ENCODE assay signal across 8 cellular contexts in genomic region chr12:116547955-116548471, GRCh38. TPM values are rescaled to one million over a fixed set of nuclear protein-coding genes. Genes with fewer than 3 reads are reported as not detected.
DNase-seq lines count a peak whose midpoint lies in the region; ATAC-seq and TF ChIP-seq lines count a peak whose summit lies in the region.

No MANE protein-coding gene starts in this region.

- H3K4me2 ChIP-seq in mammary epithelial cell (ENCODE audit: insufficient read depth, low read depth, low read length): no peak overlapping the region

- peak; percentile 59 for ATAC-seq in GM18519 (IDR thresholded peaks at IDR 0.05; ENCODE audit: low FRiP score, unreplicated experiment)
- ATAC-seq in HG02852 (IDR thresholded peaks at IDR 0.05; ENCODE audit: unreplicated experiment): peak; percentile 93
- ATAC-seq in GM18873 (IDR thresholded peaks at IDR 0.05; ENCODE audit: low FRiP score, unreplicated experiment): no peak

- dilution Hi-C loops in mammary epithelial cell (cut with HindIII; ENCODE audit: low sequenced_read_pairs): no loop called here

- H2AFZ ChIP-seq in mammary epithelial cell (ENCODE audit: low read depth, low read length): no peak overlapping the region

- no peaks in the 10 kb centered on the region for H3K9me3 ChIP-seq in mammary epithelial cell (replicated peaks; ENCODE audit: insufficient read depth, low read length)

- DNase-seq in OCI-M1 (lab: John Stamatoyannopoulos, UW) (peak; percentile 72), myocyte (ENCODE audit: low read depth) (peak; percentile 69), mammary epithelial cell (no peak)
- DNase-seq in activated CD4-positive, CD25-positive, alpha-beta regulatory T cell treated with anti-CD3 and anti-CD28 coated beads, Interleukin-2, amount 50 U/mL, for 72 hours: no peak
- DNase-seq in activated CD8-positive, alpha-beta memory T cell treated with anti-CD3 and anti-CD28 coated beads, Interleukin-2, amount 50 U/mL, for 4 hours: no peak

- 76% methylated on average over 8 of the region's 10 CpGs for WGBS in mammary epithelial cell (ENCODE audit: low coverage, missing lambda C conversion rate)

- H3K79me2 ChIP-seq in mammary epithelial cell (ENCODE audit: insufficient read depth, low read length): no peaks in the 10 kb centered on the region

- H3K27me3 ChIP-seq in mammary epithelial cell (ENCODE audit: insufficient read depth, low read length): no peaks in the 10 kb centered on the region

- H3K9ac ChIP-seq in mammary epithelial cell (ENCODE audit: insufficient read depth, low read length): no peak overlapping the region

- H4K20me1 ChIP-seq in mammary epithelial cell (ENCODE audit: insufficient read depth, low read length): no peaks in the 10 kb centered on the region

- CTCF ChIA-PET in mammary epithelial cell (lab: Charles Lee; ENCODE audit: low non-redundant PET): no interaction called here

- H3K36me3 ChIP-seq in mammary epithelial cell (ENCODE audit: insufficient read depth, low read length): no peaks in the 10 kb centered on the region

- BruUV-seq in mammary epithelial cell (replicated peaks; lab: Mats Ljungman, UMichigan): no TSS peak

- intact Hi-C loops in mammary epithelial cell (cut with micrococcal nuclease): no loop called here

- H3K27ac ChIP-seq in mammary epithelial cell (ENCODE audit: insufficient read depth, low read depth, low read length): no peak overlapping the region

- no peak overlapping the region for H3K4me3 ChIP-seq in mammary epithelial cell (replicated peaks in 1 of 3; ENCODE audit: insufficient read depth in 1 of 3, low read depth in 2 of 3, low read length in 3 of 3)

- in situ Hi-C loops in mammary epithelial cell (cut with MboI; ENCODE audit: low sequenced_read_pairs in 2 of 2): no loop called here

- peaks cover 11% of the 10 kb centered on the region for H3K4me1 ChIP-seq in mammary epithelial cell (ENCODE audit: insufficient read depth, low read length)

- no peak for TF ChIP-seq CTCF in mammary epithelial cell (conservative IDR thresholded peaks at IDR 0.05 in 1 of 2, IDR thresholded peaks at IDR 0.05 in 1 of 2; ENCODE audit: extremely low read depth in 1 of 2, insufficient read depth in 1 of 2, low read depth in 1 of 2, low read length in 2 of 2)

RNA-seq across cellular contexts. Expression of gene MAP1LC3B2, which starts 11.2 kb away (rescaled TPM):
- 0.48 TPM in 1 of 2 replicates, not detected in the other for total RNA-seq in myocyte
- polyA plus RNA-seq in myocyte (2012): 6.4 TPM
- total RNA-seq in mammary epithelial cell: 1 to 10 TPM; 1.5 to 2.9 TPM
- polyA plus RNA-seq in mammary epithelial cell: 1.2 TPM
- polyA minus RNA-seq in mammary epithelial cell: 5.3 TPM

Comparison
In these comparisons a context has a peak if more than half of its experiments do, and no peak if none do; other contexts are left out.
1. DNase-seq: peak in OCI-M1 (single experiment) and myocyte (single experiment); none in activated CD4-positive, CD25-positive, alpha-beta regulatory T cell treated with anti-CD3 and anti-CD28 coated beads, Interleukin-2, amount 50 U/mL, for 72 hours (single experiment), mammary epithelial cell (single experiment) and activated CD8-positive, alpha-beta memory T cell treated with anti-CD3 and anti-CD28 coated beads, Interleukin-2, amount 50 U/mL, for 4 hours (single experiment).